ENCODE assay signal across 8 cellular contexts in the genomic region with DNA sequence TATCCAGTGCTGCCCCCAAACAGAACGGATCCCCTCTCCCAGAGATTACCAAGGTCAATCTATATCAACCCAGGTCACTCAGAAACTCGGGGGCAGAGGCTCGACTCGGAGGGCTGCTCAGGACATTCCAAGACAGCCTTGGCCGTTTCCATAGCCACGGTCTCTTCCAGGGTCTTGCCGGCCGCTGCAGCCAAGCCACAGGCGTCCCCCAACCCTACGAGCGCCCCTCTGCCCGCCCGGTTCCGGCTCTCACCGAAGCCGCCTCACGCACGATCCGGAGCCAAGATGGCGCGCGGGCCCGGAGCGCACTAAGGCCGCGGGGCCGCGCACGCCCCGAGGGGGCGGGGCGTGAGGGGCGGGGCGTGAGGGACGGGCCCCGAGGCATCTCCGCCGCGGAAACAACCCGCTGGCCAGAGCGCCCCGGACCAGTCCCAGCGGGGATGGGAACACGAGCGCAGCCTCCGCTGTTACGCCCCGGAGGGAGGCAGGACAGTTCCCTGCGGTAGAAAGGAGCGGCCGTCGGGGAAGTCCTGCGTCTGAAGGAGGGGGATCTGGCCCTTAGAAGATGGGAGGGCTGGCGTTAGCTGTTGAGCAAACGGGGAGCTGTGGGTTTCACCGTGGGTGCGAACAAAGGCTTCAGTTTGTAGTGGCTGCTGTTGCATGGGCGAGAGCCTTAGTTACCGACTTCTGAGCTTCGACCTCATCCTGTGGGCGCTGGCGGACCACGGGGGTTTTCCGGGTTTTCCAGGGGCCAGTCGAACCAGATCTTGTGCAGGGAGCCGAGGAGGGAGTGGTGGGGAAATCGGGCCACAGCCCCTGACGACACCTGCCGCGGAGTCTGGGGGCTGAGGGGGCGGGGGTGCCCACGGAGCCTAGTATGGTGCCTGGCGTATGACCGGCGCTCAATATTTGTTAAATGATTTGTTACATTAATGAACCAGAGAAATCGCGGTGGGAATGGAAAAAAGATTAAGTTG. TPM values are rescaled to one million over a fixed set of nuclear protein-coding genes. Genes with fewer than 3 reads are reported as not detected.
A peak's percentile ranks its signal among the peaks of the same experiment; 100 is the strongest.
DNase-seq lines count a peak whose midpoint lies in the region; ATAC-seq and TF ChIP-seq lines count a peak whose summit lies in the region.

A gene with protein sequence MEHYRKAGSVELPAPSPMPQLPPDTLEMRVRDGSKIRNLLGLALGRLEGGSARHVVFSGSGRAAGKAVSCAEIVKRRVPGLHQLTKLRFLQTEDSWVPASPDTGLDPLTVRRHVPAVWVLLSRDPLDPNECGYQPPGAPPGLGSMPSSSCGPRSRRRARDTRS (minus strand): TSS at position 287 of the 977 bp plus-strand sequence. CDS start 801 bp downstream, outside the sequence.

- H3K4me1 ChIP-seq in left lung = peaks cover 0 to 18% of the 10 kb centered on the region in 2 donors

- intact Hi-C loops in left lung (cut with DNase I) = no loop called here

- no peaks in the 10 kb centered on the region for H3K27me3 Mint-ChIP-seq in activated CD4-positive, alpha-beta T cell treated with anti-CD3 and anti-CD28 coated beads, Interleukin-2, amount 10 ng/mL, durations not matched to agents 7 days and 5 days

- peak within 1 kb of the TSS; percentile 68 to 76 for H3K27ac ChIP-seq in left lung

- peak within 1 kb of the TSS; percentile 44 to 71 for H3K4me3 ChIP-seq in left lung

- ATAC-seq in GM18861 (IDR thresholded peaks at IDR 0.05; ENCODE audit: unreplicated experiment) (peak; percentile 73), HG03095 (IDR thresholded peaks at IDR 0.05; ENCODE audit: unreplicated experiment) (peak; percentile 88), left lung (peak; percentile 99)

- peak within 1 kb of the TSS; percentile 92 for H3K4me3 Mint-ChIP-seq in activated CD4-positive, alpha-beta T cell treated with anti-CD3 and anti-CD28 coated beads, Interleukin-2, amount 10 ng/mL, durations not matched to agents 7 days and 5 days

- H3K27me3 ChIP-seq in left lung = no peaks in the 10 kb centered on the region

- no peak for TF ChIP-seq CTCF in left lung (IDR thresholded peaks at IDR 0.05)

- POLR2A ChIA-PET in activated CD4-positive, alpha-beta T cell treated with anti-CD3 and anti-CD28 coated beads, Interleukin-2, amount 10 ng/mL, durations not matched to agents 7 days and 5 days (lab: Charles Lee) = no interaction called here

- H3K9me3 Mint-ChIP-seq in activated CD4-positive, alpha-beta T cell treated with anti-CD3 and anti-CD28 coated beads, Interleukin-2, amount 10 ng/mL, durations not matched to agents 7 days and 5 days = no peaks in the 10 kb centered on the region

- peak within 1 kb of the TSS; percentile 96 for H3K27ac Mint-ChIP-seq in activated CD4-positive, alpha-beta T cell treated with anti-CD3 and anti-CD28 coated beads, Interleukin-2, amount 10 ng/mL, durations not matched to agents 7 days and 5 days

- peaks cover 23% of the 10 kb centered on the region for H3K4me1 Mint-ChIP-seq in activated CD4-positive, alpha-beta T cell treated with anti-CD3 and anti-CD28 coated beads, Interleukin-2, amount 10 ng/mL, durations not matched to agents 7 days and 5 days

- CTCF ChIA-PET in activated CD4-positive, alpha-beta T cell treated with anti-CD3 and anti-CD28 coated beads, Interleukin-2, amount 10 ng/mL, durations not matched to agents 7 days and 5 days (lab: Charles Lee) = interaction anchor here (0.7 to 8.2 kb wide), 6 partner anchors 8 to 166 kb away, joined by 3 to 60 read pairs (median 3); a partner anchor contains a TSS

- peaks cover 0 to 31% of the 10 kb centered on the region in 2 donors for H3K36me3 ChIP-seq in left lung

- H3K9me3 ChIP-seq in left lung = no peaks in the 10 kb centered on the region

- DNase-seq in AG08395 (ENCODE audit: low spot score) = peak; percentile 97
- DNase-seq in NCI-H226 = peak; percentile 65
- DNase-seq in activated CD4-positive, alpha-beta T cell treated with anti-CD3 and anti-CD28 coated beads, Interleukin-2, amount 10 ng/mL, durations not matched to agents 7 days and 5 days = peak; percentile 83
- DNase-seq in dedifferentiated amniotic fluid mesenchymal stem cell (ENCODE audit: extremely low spot score) = peak; percentile 74
- DNase-seq in left lung = peak; percentile 91 to 99
- peak; percentile 74 for DNase-seq in stimulated activated CD4-positive, alpha-beta T cell treated with anti-CD3 and anti-CD28 coated beads, Interleukin-2, amount 100 ng/mL, for 4 hours (ENCODE audit: low read depth)

- peaks cover 13% of the 10 kb centered on the region for H3K36me3 Mint-ChIP-seq in activated CD4-positive, alpha-beta T cell treated with anti-CD3 and anti-CD28 coated beads, Interleukin-2, amount 10 ng/mL, durations not matched to agents 7 days and 5 days (ENCODE audit: low read depth)

RNA-seq across cellular contexts. Expression of the gene that starts here (rescaled TPM):
- total RNA-seq in activated CD4-positive, alpha-beta T cell treated with anti-CD3 and anti-CD28 coated beads, Interleukin-2, amount 10 ng/mL, durations not matched to agents 7 days and 5 days = 10 to 100 TPM; 22.7 to 26.8 TPM
- 10 to 100 TPM; 18.6 to 21.9 TPM for total RNA-seq in left lung

Comparison
In these comparisons a context has a peak if more than half of its experiments do, and no peak if none do; other contexts are left out.
1. Peak in every context shown above with its lines: DNase-seq, ATAC-seq, H3K4me3 ChIP-seq and H3K27ac ChIP-seq.